ENCODE assay signal across 9 cellular contexts in genomic region chr10:103592186-103593021, GRCh38.
DNase-seq lines count a peak whose midpoint lies in the region; ATAC-seq, FAIRE-seq and TF ChIP-seq lines count a peak whose summit lies in the region.
"Had no signal": no experiment of that assay in that cellular context is flagged by ENCODE, and none has a peak within 500 bp of the region (broad histone marks: within the 10 kb centered on the region; RNA-seq: fewer than 3 reads in every experiment).

No MANE protein-coding gene starts in this region.

- H3K27ac ChIP-seq in IMR-90 (ENCODE audit: insufficient read depth, low read length) (no peak overlapping the region), H1 (ENCODE audit: low read depth, low read length) (no peak overlapping the region)

- H3K9me3 Mint-ChIP-seq in WTC11 = peaks cover 5% of the 10 kb centered on the region; the same call in 1 of the 2 replicates
- H3K9me3 Mint-ChIP-seq in natural killer cell = no peaks in the 10 kb centered on the region

- H4K20me1 ChIP-seq in IMR-90 (ENCODE audit: insufficient read depth, low read length) = peaks cover 21% of the 10 kb centered on the region
- no peaks in the 10 kb centered on the region for H4K20me1 ChIP-seq in H1 (replicated peaks in 1 of 2; ENCODE audit: control insufficient read depth in 1 of 2, insufficient read depth in 2 of 2, low read length in 2 of 2)

- DNase-seq in AG10803 (ENCODE audit: low read depth) (peak; percentile 29), IMR-90 (peak; percentile 38), WTC11 (ENCODE audit: low spot score) (peak; percentile 79), H1 (ENCODE audit: low read depth in 1 of 2, low spot score in 2 of 2) (peak; percentile 46 to 87), natural killer cell (no peak)

- H3K36me3 Mint-ChIP-seq in WTC11 (no peaks in the 10 kb centered on the region), natural killer cell (no peaks in the 10 kb centered on the region)

- H2AFZ ChIP-seq in IMR-90 (replicated peaks; ENCODE audit: low read length, poor library complexity) (peak overlapping the region; percentile 65), H1 (ENCODE audit: low read length) (no peak overlapping the region)

- H3K23ac ChIP-seq in IMR-90 (ENCODE audit: low read depth, low read length) (no peak overlapping the region), H1 (ENCODE audit: insufficient read length) (no peak overlapping the region)

- peak; percentile 53 for ATAC-seq in GM18870 (IDR thresholded peaks at IDR 0.05; ENCODE audit: unreplicated experiment)
- peak; percentile 79 for ATAC-seq in IMR-90 (ENCODE audit: low read depth)
- ATAC-seq in WTC11 = peak; percentile 92
- ATAC-seq in natural killer cell = peak; percentile 52 to 75 (median 69)
- no peak for ATAC-seq in HG03095 (IDR thresholded peaks at IDR 0.05; ENCODE audit: unreplicated experiment)
- ATAC-seq in GM18498 (IDR thresholded peaks at IDR 0.05; ENCODE audit: unreplicated experiment) = no peak

- no peak for TF ChIP-seq EP300 in H1 (IDR thresholded peaks at IDR 0.05; ENCODE audit: borderline replicate concordance in 1 of 2, low read depth in 2 of 2, low read length in 2 of 2)

- no TSS peak for BruUV-seq in IMR-90 (replicated peaks; lab: Mats Ljungman, UMichigan)

- H3K79me1 ChIP-seq in IMR-90 (ENCODE audit: low read depth in 1 of 2, low read length in 2 of 2) (0 out of 4 replicates have a peak, but pooled peaks cover 0 to 1% of the 10 kb centered on the region in 2 experiments), H1 (ENCODE audit: low read depth, low read length) (no peaks in the 10 kb centered on the region)

- no peak overlapping the region for H3K4me3 ChIP-seq in AG10803 (ENCODE audit: low read length)
- no peak overlapping the region for H3K4me3 ChIP-seq in IMR-90 (ENCODE audit: insufficient read depth, low read depth, low read length)
- H3K4me3 ChIP-seq in H1 (ENCODE audit: extremely low read depth in 1 of 4, insufficient read depth in 2 of 4, low read depth in 3 of 4, low read length in 4 of 4) = no peak overlapping the region

- no peaks in the 10 kb centered on the region for H3K23me2 ChIP-seq in H1 (ENCODE audit: low read depth, low read length)

- dilution Hi-C loops in IMR-90 (cut with HindIII; ENCODE audit: low sequenced_read_pairs, unreplicated experiment) = no loop called here

- 54% methylated on average over 3 of the region's 15 CpGs; no CpG with 5 or more reads in 1 of the 2 experiments for WGBS in IMR-90 (ENCODE audit: extremely low coverage in 2 of 2, insufficient read length in 1 of 2), 2 experiments
- 68% methylated on average over 15 of the region's 15 CpGs; no CpG with 5 or more reads in 1 of the 2 experiments for WGBS in H1 (ENCODE audit: extremely low coverage in 1 of 2, insufficient coverage in 1 of 2, insufficient read length in 1 of 2, insufficient replicate concordance in 2 of 2, low coverage in 1 of 2, low lambda C conversion rate in 2 of 2, missing lambda C conversion rate in 1 of 2), 2 experiments

- H3K27me3 ChIP-seq in IMR-90 (ENCODE audit: control insufficient read depth, insufficient read depth, low read length) (no peaks in the 10 kb centered on the region; the same call in 1 of the 2 replicates), H1 (replicated peaks in 1 of 4; ENCODE audit: control insufficient read depth in 3 of 4, extremely low read depth in 1 of 4, insufficient read depth in 3 of 4, low read length in 3 of 4) (no peaks in the 10 kb centered on the region; a peak in 2 of 7 replicates)

- H3K79me2 ChIP-seq in H1 (ENCODE audit: control insufficient read depth in 1 of 2, insufficient read depth in 2 of 2, low read length in 2 of 2) = no peaks in the 10 kb centered on the region

- POLR2A ChIA-PET in IMR-90 (lab: Charles Lee; ENCODE audit: unreplicated experiment) = no interaction called here
- POLR2A ChIA-PET in WTC11 (lab: Charles Lee) = no interaction called here
- POLR2A ChIA-PET in H1 (lab: Charles Lee; ENCODE audit: partially characterized antibody) = no interaction called here

- H3K9me3 ChIP-seq in IMR-90 (ENCODE audit: control insufficient read depth, insufficient read depth, low read length) (no peaks in the 10 kb centered on the region), H1 (ENCODE audit: insufficient read depth in 2 of 2, low read depth in 1 of 2, low read length in 1 of 2) (0 out of 4 replicates have a peak, but pooled peaks cover 0 to 2% of the 10 kb centered on the region in 2 experiments)

- H3K9me1 ChIP-seq in IMR-90 (ENCODE audit: insufficient read depth, low read length) = peaks cover 3% of the 10 kb centered on the region; the same call in 1 of the 2 replicates

- in situ Hi-C loops in IMR-90 (cut with MboI; ENCODE audit: low sequenced_read_pairs) = loop anchor here (10.0 kb wide), 1 partner anchor 262 kb away; the partner anchor contains the start of gene SH3PXD2A

- peak; percentile 71 for FAIRE-seq in H1 (lab: Jason Lieb, UNC)
- FAIRE-seq: frontal cortex had no signal

- no peaks in the 10 kb centered on the region; the same call in 1 of the 2 replicates for H3K4me1 ChIP-seq in IMR-90 (ENCODE audit: control insufficient read depth, insufficient read depth, low read length)
- H3K4me1 ChIP-seq in H1 (replicated peaks in 1 of 4; ENCODE audit: control insufficient read depth in 3 of 4, insufficient read depth in 4 of 4, low read length in 3 of 4) = peaks cover 0 to 2% (median 0%) of the 10 kb centered on the region in 4 experiments; a peak in 1 of 7 replicates

- peaks cover 5% of the 10 kb centered on the region for H3K4me1 Mint-ChIP-seq in WTC11
- H3K4me1 Mint-ChIP-seq in natural killer cell = no peaks in the 10 kb centered on the region

- no peak overlapping the region for H3K4me3 Mint-ChIP-seq in WTC11
- no peak overlapping the region for H3K4me3 Mint-ChIP-seq in natural killer cell

- H2AK9ac ChIP-seq in IMR-90 (replicated peaks; ENCODE audit: low read depth, low read length, poor library complexity) = peak overlapping the region; percentile 73

- H3K4ac ChIP-seq in IMR-90 (ENCODE audit: low read depth, low read length) = no peak overlapping the region
- no peak overlapping the region for H3K4ac ChIP-seq in H1 (replicated peaks; ENCODE audit: insufficient read length, low read depth, low read length)

- no peak overlapping the region; the same call in 1 of the 2 replicates for H2BK12ac ChIP-seq in H1 (ENCODE audit: low read depth, low read length)

- H2BK20ac ChIP-seq in IMR-90 (ENCODE audit: low read depth, low read length) (no peak overlapping the region), H1 (ENCODE audit: low read length) (no peak overlapping the region)

- H3K27ac Mint-ChIP-seq in WTC11 (no peak overlapping the region), natural killer cell (no peak overlapping the region)

- H2AK5ac ChIP-seq in IMR-90 (ENCODE audit: low read depth, low read length) = no peak overlapping the region
- no peak overlapping the region for H2AK5ac ChIP-seq in H1 (ENCODE audit: low read depth, low read length)

- H4K8ac ChIP-seq in IMR-90 (ENCODE audit: low read depth in 2 of 2, low read length in 2 of 2) = no peak overlapping the region
- peak overlapping the region; percentile 43; the same call in 1 of the 2 replicates for H4K8ac ChIP-seq in H1 (ENCODE audit: extremely low read depth, insufficient read depth, low read length)

- H3K36me3 ChIP-seq in IMR-90 (ENCODE audit: control insufficient read depth, insufficient read depth, low read length) (0 out of 2 replicates have a peak, but pooled peaks cover 2% of the 10 kb centered on the region), H1 (ENCODE audit: control insufficient read depth in 2 of 4, insufficient read depth in 4 of 4, low read length in 3 of 4) (no peaks in the 10 kb centered on the region)

- TF ChIP-seq RAD21 in IMR-90 (IDR thresholded peaks at IDR 0.05; ENCODE audit: low read length) = peak; percentile 61
- TF ChIP-seq RAD21 in H1 (IDR thresholded peaks at IDR 0.05 in 1 of 2, conservative IDR thresholded peaks at IDR 0.05 in 1 of 2; ENCODE audit: low read depth in 2 of 2, low read length in 2 of 2) = peak; percentile 78 to 88

- CTCF ChIA-PET in IMR-90 (lab: Yijun Ruan, JAX) = interaction anchor here (0.6 to 1.6 kb wide), 3 partner anchors 94 to 517 kb away, joined by 3 to 7 read pairs (median 4); no protein-coding TSS in a partner anchor
- CTCF ChIA-PET in WTC11 (lab: Charles Lee) = interaction anchor here (0.6 to 5.3 kb wide), 55 partner anchors 8 to 1139 kb away, joined by 3 to 49 read pairs (median 4); partner anchors contain the start of genes CALHM1, CALHM2 and NEURL1
- CTCF ChIA-PET in H1 (lab: Charles Lee; ENCODE audit: partially characterized antibody) = interaction anchor here (0.6 to 19.1 kb wide), 58 partner anchors 9 to 286 kb away, joined by 3 to 448 read pairs (median 5); partner anchors contain the start of gene SH3PXD2A

- TF ChIP-seq CTCF in AG10803 (conservative IDR thresholded peaks at IDR 0.05; ENCODE audit: low read length) (peak; percentile 69), IMR-90 (conservative IDR thresholded peaks at IDR 0.05; ENCODE audit: low read depth, low read length) (peak; percentile 63), WTC11 (IDR thresholded peaks at IDR 0.05) (peak; percentile 77), H1 (IDR thresholded peaks at IDR 0.05; ENCODE audit: control extremely low read depth in 1 of 3, insufficient read depth in 1 of 3, low read depth in 1 of 3, low read length in 3 of 3) (peak; percentile 84 to 93 (median 88)), natural killer cell (IDR thresholded peaks at IDR 0.05) (peak; percentile 39)

- no peak overlapping the region for H4K5ac ChIP-seq in IMR-90 (ENCODE audit: low read depth, low read length)
- H4K5ac ChIP-seq in H1 (ENCODE audit: insufficient read length, low read depth, low read length) = no peak overlapping the region

- H3K27me3 Mint-ChIP-seq in WTC11 (ENCODE audit: low read depth) (peaks cover 4% of the 10 kb centered on the region; the same call in 1 of the 2 replicates), natural killer cell (ENCODE audit: low read depth in 2 of 2) (no peaks in the 10 kb centered on the region)

- no peak overlapping the region for H4K91ac ChIP-seq in IMR-90 (ENCODE audit: insufficient read depth, low read depth, low read length)
- H4K91ac ChIP-seq in H1 (replicated peaks; ENCODE audit: insufficient read length, low read length) = no peak overlapping the region

- H2BK15ac ChIP-seq in IMR-90 (ENCODE audit: low read depth, low read length) (no peak overlapping the region), H1 (ENCODE audit: low read length) (no peak overlapping the region)

- no peak overlapping the region for H3K18ac ChIP-seq in IMR-90 (ENCODE audit: low read depth, low read length)
- no peak overlapping the region for H3K18ac ChIP-seq in H1 (ENCODE audit: extremely low read depth, low read length)

- no peak overlapping the region for H2BK120ac ChIP-seq in IMR-90 (ENCODE audit: low read depth, low read length)
- H2BK120ac ChIP-seq in H1 (replicated peaks; ENCODE audit: low read depth, low read length) = no peak overlapping the region

- no peak overlapping the region for H3K4me2 ChIP-seq in IMR-90 (ENCODE audit: low read depth, low read length)
- H3K4me2 ChIP-seq in H1 (ENCODE audit: insufficient read depth in 1 of 2, low read depth in 2 of 2, low read length in 2 of 2) = 0 out of 4 replicates have a peak overlapping the region, but pooled peaks of 1 of the 2 experiments have one; percentile 21

- no peak overlapping the region for H3K14ac ChIP-seq in IMR-90 (replicated peaks; ENCODE audit: low read depth, low read length)
- H3K14ac ChIP-seq in H1 (ENCODE audit: insufficient read length) = no peak overlapping the region

- TF ChIP-seq POLR2A in IMR-90 (IDR thresholded peaks at IDR 0.05; ENCODE audit: low read depth, low read length) = no peak
- no peak for TF ChIP-seq POLR2A in H1 (IDR thresholded peaks at IDR 0.05; ENCODE audit: control extremely low read depth in 1 of 2, low read depth in 2 of 2, low read length in 2 of 2)

- H3K9ac ChIP-seq in IMR-90 (ENCODE audit: low read depth, low read length) (no peak overlapping the region), H1 (replicated peaks in 1 of 4; ENCODE audit: extremely low read depth in 1 of 4, low read depth in 3 of 4, low read length in 3 of 4) (no peak overlapping the region)

- intact Hi-C loops in IMR-90 (cut with micrococcal nuclease) (loop anchor here (5.0 kb wide), 1 partner anchor 175 kb away; no protein-coding TSS in a partner anchor), natural killer cell (cut with micrococcal nuclease) (no loop called here)

- H3K56ac ChIP-seq in IMR-90 (ENCODE audit: extremely low read depth, insufficient read depth, low read length) = no peak overlapping the region
- H3K56ac ChIP-seq in H1 (replicated peaks; ENCODE audit: insufficient read length, low read depth, low read length) = no peak overlapping the region

- H2BK5ac ChIP-seq in IMR-90 (ENCODE audit: low read depth, low read length, poor library complexity, severe bottlenecking) (no peak overlapping the region), H1 (ENCODE audit: low read depth, low read length) (peak overlapping the region; percentile 24; the same call in 1 of the 2 replicates)

Comparison
In these comparisons a context has a peak if more than half of its experiments do, and no peak if none do; other contexts are left out.
1. ATAC-seq: peak in GM18870 (single experiment), IMR-90 (single experiment), WTC11 (single experiment) and natural killer cell (3 of 3); none in HG03095 (single experiment) and GM18498 (single experiment).
2. Peak in every context shown above with its lines, with median percentiles within 50 percentile points of each other: CTCF ChIP-seq.